ENCODE assay signal across 8 cellular contexts in the genomic region with DNA sequence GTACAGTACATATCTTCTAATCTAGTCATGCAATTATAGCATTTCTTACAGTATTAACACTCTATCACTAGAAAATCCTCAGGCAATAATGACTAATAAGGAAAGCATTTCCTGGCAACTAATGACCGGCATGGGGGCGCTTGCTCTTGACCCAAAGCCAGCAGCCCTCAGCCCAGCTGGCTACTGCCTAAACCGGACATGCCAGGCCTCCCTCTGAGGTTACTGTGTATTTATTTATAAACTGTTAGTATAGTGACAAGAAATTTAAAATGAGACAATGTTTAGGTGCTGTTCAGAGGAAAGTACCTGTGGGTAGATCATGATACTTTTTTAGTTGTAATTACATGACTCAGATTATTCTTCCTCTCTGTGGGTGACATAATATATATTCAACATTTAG.
DNase-seq lines count a peak whose midpoint lies in the region; TF ChIP-seq lines count a peak whose summit lies in the region.

No MANE protein-coding gene starts in this region.

- no peak overlapping the region for H4K8ac ChIP-seq in H9 (replicated peaks; ENCODE audit: insufficient read length, low read depth, low read length)
- H4K8ac ChIP-seq in neuronal stem cell (ENCODE audit: low read depth, low read length) = no peak overlapping the region

- H3K27ac Mint-ChIP-seq in H9 = no peak overlapping the region

- H3K4me3 ChIP-seq in GM12865 (ENCODE audit: low read depth, low read length) = no peak overlapping the region
- no peak overlapping the region for H3K4me3 ChIP-seq in fibroblast of pulmonary artery (replicated peaks; ENCODE audit: low read depth, low read length)
- no peak overlapping the region for H3K4me3 ChIP-seq in neuronal stem cell (ENCODE audit: low read length in 2 of 2)

- H3K4me1 Mint-ChIP-seq in H9 = peaks cover 4 to 16% of the 10 kb centered on the region in 2 experiments

- H4K5ac ChIP-seq in H9 (ENCODE audit: insufficient read length, low read depth, low read length) = no peak overlapping the region

- H3K9ac ChIP-seq in H9 (ENCODE audit: extremely low read depth, insufficient read length, low read length) = no peak overlapping the region
- no peak overlapping the region for H3K9ac ChIP-seq in neuronal stem cell (ENCODE audit: low read depth, low read length, poor library complexity)

- H3K4me2 ChIP-seq in H9 (ENCODE audit: insufficient read depth, insufficient read length, low read length) (no peak overlapping the region), neuronal stem cell (ENCODE audit: insufficient read depth, low read length, poor library complexity, severe bottlenecking) (no peak overlapping the region)

- no peak overlapping the region for H3K4me3 Mint-ChIP-seq in H9

- no peaks in the 10 kb centered on the region for H4K20me1 ChIP-seq in H9 (ENCODE audit: control insufficient read depth, insufficient read depth, insufficient read length)

- no CpG with 5 or more reads among the region's 3 CpGs for WGBS in H9 (ENCODE audit: extremely low coverage, insufficient read length, low lambda C conversion rate)
- WGBS in neuronal stem cell (ENCODE audit: extremely low coverage in 2 of 2, insufficient read length in 2 of 2, insufficient replicate concordance in 1 of 2), 2 donors = no CpG with 5 or more reads among the region's 3 CpGs

- TF ChIP-seq CTCF in GM12865 (IDR thresholded peaks at IDR 0.05; ENCODE audit: insufficient read depth, low read depth, low read length, missing control alignments) (no peak), H9 (conservative IDR thresholded peaks at IDR 0.05) (no peak), fibroblast of pulmonary artery (IDR thresholded peaks at IDR 0.05; ENCODE audit: low read length, missing control alignments) (no peak)

- H3K14ac ChIP-seq in H9 (ENCODE audit: insufficient read depth, low read length) = no peak overlapping the region
- H3K14ac ChIP-seq in neuronal stem cell (ENCODE audit: low read length) = no peak overlapping the region

- no peaks in the 10 kb centered on the region for H3K23me2 ChIP-seq in H9 (ENCODE audit: insufficient read length, low read depth, low read length, poor library complexity, severe bottlenecking)

- H3K79me1 ChIP-seq in H9 (ENCODE audit: insufficient read depth, low read depth, low read length, poor library complexity, severe bottlenecking) (no peaks in the 10 kb centered on the region), neuronal stem cell (ENCODE audit: low read depth, low read length) (no peaks in the 10 kb centered on the region)

- H2BK20ac ChIP-seq in H9 (ENCODE audit: low read depth, low read length, poor library complexity, severe bottlenecking) = no peak overlapping the region

- H4K91ac ChIP-seq in H9 (ENCODE audit: insufficient read length, low read depth, low read length) = no peak overlapping the region
- no peak overlapping the region for H4K91ac ChIP-seq in neuronal stem cell (ENCODE audit: low read depth, low read length, poor library complexity)

- DNase-seq in GM12865 (ENCODE audit: low read depth) (peak; percentile 81), H9 (peak; percentile 52), NCI-H226 (peak; percentile 93), fibroblast of pulmonary artery (ENCODE audit: low read depth) (peak; percentile 94), GM19240 (ENCODE audit: insufficient read length, low spot score) (no peak), neuronal stem cell (ENCODE audit: low spot score) (no peak), NCI-H345 (lab: John Stamatoyannopoulos, UW) (no peak)
- DNase-seq in stimulated activated CD4-positive, alpha-beta T cell treated with anti-CD3 and anti-CD28 coated beads, Interleukin-2, amount 100 ng/mL, for 48 hours = no peak

- no peak overlapping the region for H2AK5ac ChIP-seq in H9 (ENCODE audit: insufficient read length, low read length)
- no peak overlapping the region for H2AK5ac ChIP-seq in neuronal stem cell (ENCODE audit: low read depth, low read length)

- no peaks in the 10 kb centered on the region for H3K79me2 ChIP-seq in H9 (ENCODE audit: insufficient read depth, low read length)

- H3K56ac ChIP-seq in H9 (ENCODE audit: insufficient read length, low read depth, low read length) = no peak overlapping the region

- H2BK5ac ChIP-seq in H9 (ENCODE audit: insufficient read length, low read length) (no peak overlapping the region), neuronal stem cell (ENCODE audit: low read length) (no peak overlapping the region)

- H3K18ac ChIP-seq in H9 (ENCODE audit: insufficient read length, low read depth, low read length) (no peak overlapping the region), neuronal stem cell (ENCODE audit: low read length) (no peak overlapping the region)

- no peaks in the 10 kb centered on the region for H3K27me3 Mint-ChIP-seq in H9 (ENCODE audit: low read depth)

- no peaks in the 10 kb centered on the region for H3K36me3 Mint-ChIP-seq in H9 (ENCODE audit: insufficient read depth in 1 of 3, low read depth in 3 of 3)

- no peak overlapping the region for H2AFZ ChIP-seq in H9 (ENCODE audit: low read length)
- no peak overlapping the region for H2AFZ ChIP-seq in neuronal stem cell (ENCODE audit: low read length)

- H2BK120ac ChIP-seq in H9 (ENCODE audit: low read depth, low read length, poor library complexity, severe bottlenecking) = no peak overlapping the region
- no peak overlapping the region for H2BK120ac ChIP-seq in neuronal stem cell (ENCODE audit: low read depth, low read length)

- H3K4me1 ChIP-seq in H9 (ENCODE audit: insufficient read depth, low read length) = 0 out of 2 replicates have a peak, but pooled peaks cover 3% of the 10 kb centered on the region
- no peaks in the 10 kb centered on the region for H3K4me1 ChIP-seq in neuronal stem cell (ENCODE audit: control insufficient read depth in 2 of 2, insufficient read depth in 1 of 2, low read depth in 1 of 2, low read length in 2 of 2)

- H3K9me3 Mint-ChIP-seq in H9 = 0 out of 5 replicates have a peak, but pooled peaks cover 0 to 2% of the 10 kb centered on the region in 2 experiments

- H3K27me3 ChIP-seq in H9 (ENCODE audit: insufficient read depth, low read length) = no peaks in the 10 kb centered on the region
- no peaks in the 10 kb centered on the region for H3K27me3 ChIP-seq in neuronal stem cell (ENCODE audit: control insufficient read depth in 3 of 3, insufficient read depth in 3 of 3, low read depth in 1 of 3, low read length in 3 of 3)

- H3T11ph ChIP-seq in H9 (ENCODE audit: low read length) = no peak overlapping the region

- H2BK12ac ChIP-seq in H9 (ENCODE audit: insufficient read length, low read depth, low read length) (no peak overlapping the region), neuronal stem cell (ENCODE audit: low read length) (no peak overlapping the region)

- no peak overlapping the region for H3K23ac ChIP-seq in H9 (ENCODE audit: insufficient read length, low read depth, low read length)
- H3K23ac ChIP-seq in neuronal stem cell (ENCODE audit: low read depth, low read length, poor library complexity) = no peak overlapping the region

- H3K36me3 ChIP-seq in neuronal stem cell (replicated peaks in 1 of 2; ENCODE audit: control insufficient read depth in 2 of 2, insufficient read depth in 2 of 2, low read length in 2 of 2) = no peaks in the 10 kb centered on the region

- no peak overlapping the region for H2BK15ac ChIP-seq in H9 (ENCODE audit: low read depth, low read length)
- no peak overlapping the region for H2BK15ac ChIP-seq in neuronal stem cell (ENCODE audit: low read length)

- no peak overlapping the region for H3K27ac ChIP-seq in H9 (ENCODE audit: insufficient read length, low read depth, low read length)
- H3K27ac ChIP-seq in neuronal stem cell (replicated peaks; ENCODE audit: low read length) = no peak overlapping the region

- H3K9me3 ChIP-seq in H9 (ENCODE audit: control insufficient read depth, low read depth, low read length) (no peaks in the 10 kb centered on the region), neuronal stem cell (replicated peaks in 1 of 2; ENCODE audit: control insufficient read depth in 2 of 2, insufficient read depth in 1 of 2, low read depth in 1 of 2, low read length in 2 of 2) (no peaks in the 10 kb centered on the region)

- no peak overlapping the region for H3K4ac ChIP-seq in H9 (ENCODE audit: low read depth, low read length)
- H3K4ac ChIP-seq in neuronal stem cell (ENCODE audit: low read length) = no peak overlapping the region

Comparison
In these comparisons a context has a peak if more than half of its experiments do, and no peak if none do; other contexts are left out.
1. DNase-seq: peak in GM12865 (single experiment), H9 (single experiment), NCI-H226 (single experiment) and fibroblast of pulmonary artery (single experiment); none in stimulated activated CD4-positive, alpha-beta T cell treated with anti-CD3 and anti-CD28 coated beads, Interleukin-2, amount 100 ng/mL, for 48 hours (0 of 2), GM19240 (single experiment), neuronal stem cell (single experiment) and NCI-H345 (single experiment).